ENCODE assay signal across 8 cellular contexts in the genomic region with DNA sequence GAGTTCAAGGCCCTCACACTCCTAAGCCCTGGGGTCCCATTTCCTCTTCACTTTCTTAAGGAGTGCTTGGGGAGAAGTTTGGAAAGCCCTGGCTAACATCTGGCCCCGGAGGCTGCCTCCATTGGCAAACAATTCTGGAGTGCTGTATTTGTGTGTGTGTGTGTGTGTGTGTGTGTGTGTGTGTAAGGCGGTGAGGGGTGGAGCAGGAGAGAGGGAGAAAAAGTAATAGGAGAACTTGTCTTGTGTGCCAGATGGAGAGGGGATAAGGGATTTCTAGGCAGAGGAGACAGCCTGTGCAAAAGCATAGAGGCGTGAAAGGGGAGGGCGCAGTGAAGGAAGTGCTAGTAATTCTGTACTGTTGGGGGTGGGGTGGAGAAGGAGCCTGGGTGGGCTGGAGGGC. TPM values are rescaled to one million over a fixed set of nuclear protein-coding genes. Genes with fewer than 3 reads are reported as not detected.
DNase-seq lines count a peak whose midpoint lies in the region; ATAC-seq and TF ChIP-seq lines count a peak whose summit lies in the region.

No MANE protein-coding gene starts in this region.

- peak overlapping the region; percentile 82 for H3K4me3 Mint-ChIP-seq in activated CD8-positive, alpha-beta T cell treated with anti-CD3 and anti-CD28 coated beads for 36 hours

- no peak for TF ChIP-seq POLR2A in testis (IDR thresholded peaks at IDR 0.05)

- peaks cover 6% of the 10 kb centered on the region for H3K4me1 ChIP-seq in hepatocyte (ENCODE audit: insufficient read depth)
- peaks cover 5% of the 10 kb centered on the region for H3K4me1 ChIP-seq in testis

- WGBS in hepatocyte (ENCODE audit: low lambda C conversion rate, missing lambda C conversion rate): 28% methylated on average over 4 of the region's 4 CpGs
- 16% methylated on average over 4 of the region's 4 CpGs for WGBS in testis, 2 donors

- H3K9me3 ChIP-seq in hepatocyte (ENCODE audit: low read depth) (no peaks in the 10 kb centered on the region), testis (no peaks in the 10 kb centered on the region)

- peak overlapping the region; percentile 58 for H3K27ac ChIP-seq in hepatocyte
- H3K27ac ChIP-seq in testis: peak overlapping the region in 1 of 2 donors; percentile 2

- peaks cover 9% of the 10 kb centered on the region for H3K27me3 Mint-ChIP-seq in activated CD8-positive, alpha-beta T cell treated with anti-CD3 and anti-CD28 coated beads for 36 hours

- peak overlapping the region; percentile 99 for H3K4me2 ChIP-seq in hepatocyte

- no peak for ATAC-seq in activated CD8-positive, alpha-beta T cell treated with anti-CD3 and anti-CD28 coated beads for 36 hours
- no peak for ATAC-seq in HG03139 (IDR thresholded peaks at IDR 0.05; ENCODE audit: unreplicated experiment)
- ATAC-seq in GM18519 (IDR thresholded peaks at IDR 0.05; ENCODE audit: low FRiP score, unreplicated experiment): no peak

- H4K20me1 ChIP-seq in hepatocyte (ENCODE audit: insufficient read depth, poor library complexity, severe bottlenecking): no peaks in the 10 kb centered on the region

- DNase-seq in AG10803 (ENCODE audit: low read depth): peak; percentile 68
- peak; percentile 30 for DNase-seq in KBM-7
- no peak for DNase-seq in activated CD8-positive, alpha-beta T cell treated with anti-CD3 and anti-CD28 coated beads for 36 hours
- DNase-seq in hepatocyte (ENCODE audit: low spot score): peak; percentile 61
- DNase-seq in testis: peak; percentile 63
- DNase-seq in NOMO-1 (lab: John Stamatoyannopoulos, UW; ENCODE audit: unreplicated experiment in 2 of 2): no peak

- peak overlapping the region; percentile 78 for H3K4me3 ChIP-seq in AG10803 (ENCODE audit: low read length)
- peak overlapping the region; percentile 60 for H3K4me3 ChIP-seq in hepatocyte
- H3K4me3 ChIP-seq in testis: peak overlapping the region in 1 of 2 donors; percentile 64

- in situ Hi-C loops in KBM-7 (cut with MboI; ENCODE audit: low pct_unique_long_range_greater_than_20kb, low sequenced_read_pairs): no loop called here

- POLR2A ChIA-PET in activated CD8-positive, alpha-beta T cell treated with anti-CD3 and anti-CD28 coated beads for 36 hours (lab: Charles Lee): interaction anchor here (0.6 to 1.9 kb wide), 4 partner anchors 48 to 334 kb away, joined by 3 to 6 read pairs (median 3); no protein-coding TSS in a partner anchor

- peak overlapping the region; percentile 39 for H2AFZ ChIP-seq in hepatocyte

- TF ChIP-seq CTCF in AG10803 (conservative IDR thresholded peaks at IDR 0.05; ENCODE audit: low read length): no peak
- TF ChIP-seq CTCF in activated CD8-positive, alpha-beta T cell treated with anti-CD3 and anti-CD28 coated beads for 36 hours (IDR thresholded peaks at IDR 0.05): no peak
- TF ChIP-seq CTCF in hepatocyte (IDR thresholded peaks at IDR 0.05; ENCODE audit: poor library complexity): no peak
- TF ChIP-seq CTCF in testis (IDR thresholded peaks at IDR 0.05): no peak

- H3K27me3 ChIP-seq in hepatocyte (no peaks in the 10 kb centered on the region), testis (no peaks in the 10 kb centered on the region)

- intact Hi-C loops in activated CD8-positive, alpha-beta T cell treated with anti-CD3 and anti-CD28 coated beads for 36 hours (cut with micrococcal nuclease): no loop called here
- intact Hi-C loops in testis (cut with DNase I; ENCODE audit: low total_unique reads): no loop called here

- no peaks in the 10 kb centered on the region for H3K36me3 ChIP-seq in hepatocyte (replicated peaks; ENCODE audit: insufficient read depth, low read depth)
- no peaks in the 10 kb centered on the region for H3K36me3 ChIP-seq in testis (ENCODE audit: low read depth, missing control alignments)

- H3K27ac Mint-ChIP-seq in activated CD8-positive, alpha-beta T cell treated with anti-CD3 and anti-CD28 coated beads for 36 hours: no peak overlapping the region

- no peaks in the 10 kb centered on the region for H3K9me3 Mint-ChIP-seq in activated CD8-positive, alpha-beta T cell treated with anti-CD3 and anti-CD28 coated beads for 36 hours

- peaks cover 21% of the 10 kb centered on the region for H3K4me1 Mint-ChIP-seq in activated CD8-positive, alpha-beta T cell treated with anti-CD3 and anti-CD28 coated beads for 36 hours (ENCODE audit: low read depth)

- H3K9me2 ChIP-seq in hepatocyte (replicated peaks; ENCODE audit: insufficient read depth): no peaks in the 10 kb centered on the region

- H3K79me2 ChIP-seq in hepatocyte: no peaks in the 10 kb centered on the region

- no peaks in the 10 kb centered on the region for H3K36me3 Mint-ChIP-seq in activated CD8-positive, alpha-beta T cell treated with anti-CD3 and anti-CD28 coated beads for 36 hours (ENCODE audit: low read depth)

- CTCF ChIA-PET in activated CD8-positive, alpha-beta T cell treated with anti-CD3 and anti-CD28 coated beads for 36 hours (lab: Charles Lee): interaction anchor here (0.9 to 2.2 kb wide), 5 partner anchors 16 to 288 kb away, joined by 3 to 11 read pairs (median 4); no protein-coding TSS in a partner anchor

RNA-seq across cellular contexts. Expression of gene TRIM62, which starts 0.6 kb away (rescaled TPM):
- total RNA-seq in activated CD8-positive, alpha-beta T cell treated with anti-CD3 and anti-CD28 coated beads for 36 hours: 1 to 10 TPM; 3.8 to 5.2 TPM
- 2.1 and 2.5 TPM in 2 replicates for total RNA-seq in hepatocyte
- 1.3 and 4.2 TPM in 2 replicates for polyA plus RNA-seq in hepatocyte
- 1 to 10 TPM; 6.2 to 8.8 TPM for total RNA-seq in testis
- 6.0 TPM for polyA plus RNA-seq in testis (ENCODE audit: insufficient read depth, low read depth, low replicate concordance)

Comparison
In these comparisons a context has a peak if more than half of its experiments do, and no peak if none do; other contexts are left out.
1. DNase-seq: peak in AG10803 (single experiment), KBM-7 (single experiment), hepatocyte (single experiment) and testis (single experiment); none in activated CD8-positive, alpha-beta T cell treated with anti-CD3 and anti-CD28 coated beads for 36 hours (single experiment) and NOMO-1 (0 of 2).